Comparison of ENCODE assay signal across 7 cellular contexts in the genomic region with DNA sequence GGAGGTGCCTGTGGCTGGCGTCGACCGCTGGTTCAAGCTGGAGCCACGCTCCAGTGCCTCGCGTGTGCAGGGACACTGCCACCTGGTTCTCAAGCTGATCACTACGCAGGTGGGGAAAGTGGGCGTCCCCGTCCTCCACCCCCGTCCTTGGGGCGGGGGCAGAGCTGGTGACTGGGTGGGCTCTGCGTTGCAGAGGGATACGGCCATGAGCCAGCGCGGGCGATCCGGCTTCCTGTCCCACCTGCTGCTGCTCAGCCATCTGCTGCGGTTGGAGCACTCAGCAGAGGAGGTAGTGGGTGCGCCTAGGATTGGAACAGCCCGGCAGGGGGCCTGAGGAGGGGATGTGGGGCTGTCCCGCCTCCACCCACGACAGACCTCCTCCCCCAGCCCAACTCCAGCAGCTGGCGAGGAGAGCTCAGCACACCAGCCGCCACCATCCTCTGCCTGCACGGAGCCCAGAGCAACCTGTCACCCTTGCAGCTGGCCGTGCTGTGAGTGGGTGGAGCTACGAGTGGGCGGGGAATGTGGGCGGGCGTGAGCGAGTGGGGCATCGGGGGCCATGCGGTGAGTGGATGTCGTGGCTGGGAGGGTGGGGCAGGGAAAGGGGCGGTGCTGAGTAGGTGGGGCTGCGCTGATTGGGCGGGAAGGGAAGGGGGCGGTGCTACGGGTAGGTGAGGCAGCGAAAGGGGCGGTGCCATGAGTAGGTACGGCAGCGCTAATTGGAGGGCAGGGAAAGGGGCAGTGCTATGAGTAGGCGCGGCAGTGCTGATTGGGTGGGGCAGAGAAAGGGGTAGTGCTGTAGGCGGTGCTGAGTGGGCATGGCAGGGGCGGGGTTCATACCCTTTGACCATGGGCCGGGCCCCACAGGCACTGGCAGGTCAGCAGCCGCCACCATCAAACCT. TPM values are rescaled to one million over a fixed set of nuclear protein-coding genes. Genes with fewer than 3 reads are reported as not detected.
DNase-seq lines count a peak whose midpoint lies in the region; ATAC-seq and TF ChIP-seq lines count a peak whose summit lies in the region.

No MANE protein-coding gene starts in this region.

- H3K36me3 Mint-ChIP-seq in T-helper 17 cell (ENCODE audit: low read depth): no peaks in the 10 kb centered on the region

- H3K27me3 ChIP-seq in sigmoid colon: no peaks in the 10 kb centered on the region

- no peak for TF ChIP-seq POLR2A in sigmoid colon (IDR thresholded peaks at IDR 0.05)

- H3K27ac ChIP-seq in sigmoid colon: no peak overlapping the region

- H3K4me3 ChIP-seq in sigmoid colon: peak overlapping the region in 1 of 4 donors; percentile 19

- peaks cover 0 to 2% (median 0%) of the 10 kb centered on the region in 4 donors for H3K36me3 ChIP-seq in sigmoid colon

- ATAC-seq in GM18517 (IDR thresholded peaks at IDR 0.05; ENCODE audit: unreplicated experiment): peak; percentile 90
- ATAC-seq in HG03025 (IDR thresholded peaks at IDR 0.05; ENCODE audit: low FRiP score, unreplicated experiment): peak; percentile 70
- peak; percentile 94 for ATAC-seq in T-helper 17 cell

- intact Hi-C loops in sigmoid colon (cut with DNase I): no loop called here

- H3K27me3 Mint-ChIP-seq in T-helper 17 cell: no peaks in the 10 kb centered on the region

- H3K4me3 Mint-ChIP-seq in T-helper 17 cell: peak overlapping the region; percentile 87

- peaks cover 0 to 13% (median 12%) of the 10 kb centered on the region in 4 donors for H3K4me1 ChIP-seq in sigmoid colon

- TF ChIP-seq CTCF in sigmoid colon (IDR thresholded peaks at IDR 0.05): no peak

- H3K9me3 ChIP-seq in T-helper 17 cell (ENCODE audit: control insufficient read depth, low read length, poor library complexity, severe bottlenecking) (no peaks in the 10 kb centered on the region), sigmoid colon (no peaks in the 10 kb centered on the region)

- peaks cover 15% of the 10 kb centered on the region for H3K4me1 Mint-ChIP-seq in T-helper 17 cell

- 2 to 4% methylated on average over 49 of the region's 49 CpGs for WGBS in sigmoid colon, 2 donors

- no peak for TF ChIP-seq EP300 in sigmoid colon (IDR thresholded peaks at IDR 0.05)

- peak overlapping the region; percentile 49 for H3K27ac Mint-ChIP-seq in T-helper 17 cell

- DNase-seq in NCI-H187 treated with DMSO at 0.1 percent for 48 hours (lab: John Stamatoyannopoulos, UW) (peak; percentile 100), T-helper 17 cell (peak; percentile 91 to 99 (median 91)), anterior cingulate cortex (lab: John Stamatoyannopoulos, UW) (peak in 56 of 58 donors; percentile 22 to 93 (median 80)), hippocampal formation (lab: John Stamatoyannopoulos, UW) (peak; percentile 75 to 81), sigmoid colon (peak; percentile 91)

RNA-seq across cellular contexts. Expression of gene TSR3, which starts 8.9 kb away (rescaled TPM):
- total RNA-seq in T-helper 17 cell (10 to 100 TPM; 24.4 to 27.7 TPM), sigmoid colon (100 to 1,000 TPM in 2 of 4 donors, 10 to 100 TPM in 2; 83.4 to 107 (median 98.3) TPM)
- polyA plus RNA-seq in sigmoid colon: 10 to 100 TPM; 59.0 to 69.1 (median 66.9) TPM

RNA-seq across cellular contexts. Expression of gene GNPTG, which starts 9.0 kb away (rescaled TPM):
- 10 to 100 TPM; 39.2 to 48.0 TPM for total RNA-seq in T-helper 17 cell
- 10 to 100 TPM; 42.1 to 60.1 (median 43.7) TPM for total RNA-seq in sigmoid colon
- polyA plus RNA-seq in sigmoid colon: 10 to 100 TPM; 28.0 to 46.0 (median 30.6) TPM

RNA-seq across cellular contexts. Expression of gene BAIAP3, which starts 9.3 kb away (rescaled TPM):
- total RNA-seq in T-helper 17 cell (10 to 100 TPM; 11.8 to 20.0 TPM), sigmoid colon (1 to 10 TPM in 3 of 4 donors, not detected in 1; 1.1 to 1.8 (median 1.6) TPM)
- polyA plus RNA-seq in sigmoid colon: 1 to 10 TPM in 2 of 3 donors, under 1 TPM in 1; 0.60 to 5.5 (median 1.8) TPM

RNA-seq across cellular contexts. Expression of gene UBE2I, which starts 33.3 kb away (rescaled TPM):
- 100 to 1,000 TPM; 233 to 249 TPM for total RNA-seq in T-helper 17 cell
- total RNA-seq in sigmoid colon: 10 to 100 TPM; 44.0 to 95.3 (median 61.5) TPM
- 10 to 100 TPM; 38.4 to 85.1 (median 45.3) TPM for polyA plus RNA-seq in sigmoid colon

Comparison
In these comparisons a context has a peak if more than half of its experiments do, and no peak if none do; other contexts are left out.
1. RNA of gene BAIAP3, which starts 9.3 kb away (total RNA-seq): 11.8 to 20.0 TPM in T-helper 17 cell; 1.1 to 1.8 TPM in sigmoid colon; every median in the first group is over 4 times any median in the second.
2. Peak in every context shown above with its lines, with median percentiles within 50 percentile points of each other: ATAC-seq and DNase-seq.